ENCODE assay signal across 11 cellular contexts in the genomic region with DNA sequence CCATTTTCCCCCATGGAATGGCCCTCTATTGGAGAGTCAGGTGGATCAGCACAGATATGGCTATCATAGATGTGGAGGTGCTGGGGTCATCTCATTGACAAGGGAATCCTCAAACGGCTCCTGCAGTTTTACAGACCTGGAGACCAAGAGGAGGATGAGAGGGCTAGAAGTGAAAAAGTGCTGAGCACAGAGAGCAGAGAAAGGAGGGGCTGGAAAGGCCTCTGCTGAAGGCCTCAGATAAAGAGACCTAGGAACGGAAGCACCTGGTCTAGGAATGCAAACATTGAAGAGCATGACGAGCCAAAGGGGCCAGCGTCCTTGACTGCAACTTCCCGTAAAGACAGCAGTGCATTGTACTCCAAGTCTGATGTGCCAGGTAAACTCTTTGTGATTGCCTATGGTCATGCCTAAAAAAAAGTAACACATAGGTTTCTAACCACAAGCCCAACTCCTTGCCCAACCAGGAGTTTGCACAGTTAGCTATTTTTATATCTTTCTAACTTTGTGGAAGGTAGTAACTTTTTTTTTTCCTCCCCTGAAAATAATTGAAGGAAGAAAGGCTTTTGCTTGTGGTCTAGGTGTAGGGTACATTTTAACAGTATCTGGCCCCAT. TPM values are rescaled to one million over a fixed set of nuclear protein-coding genes. Genes with fewer than 3 reads are reported as not detected.
DNase-seq lines count a peak whose midpoint lies in the region; ATAC-seq and TF ChIP-seq lines count a peak whose summit lies in the region.
"Had no signal": no experiment of that assay in that cellular context is flagged by ENCODE, and none has a peak within 500 bp of the region (broad histone marks: within the 10 kb centered on the region; RNA-seq: fewer than 3 reads in every experiment).

No MANE protein-coding gene starts in this region.

- ATAC-seq in GM21390 (IDR thresholded peaks at IDR 0.05; ENCODE audit: unreplicated experiment) (peak; percentile 65), esophagus mucosa (peak; percentile 18), GM21381 (IDR thresholded peaks at IDR 0.05; ENCODE audit: unreplicated experiment) (no peak)

- TF ChIP-seq CTCF in LNCaP clone FGC (IDR thresholded peaks at IDR 0.05; ENCODE audit: control insufficient read depth, extremely low read depth, insufficient read depth) (no peak), breast epithelium (IDR thresholded peaks at IDR 0.05) (no peak)

- TF ChIP-seq POLR2A in breast epithelium (IDR thresholded peaks at IDR 0.05) = no peak

- H3K27ac ChIP-seq in breast epithelium = no peak overlapping the region
- H3K27ac ChIP-seq: KMS-11 had no signal

- DNase-seq in COLO668 (lab: John Stamatoyannopoulos, UW; ENCODE audit: unreplicated experiment) = peak; percentile 69
- peak; percentile 36 for DNase-seq in LNCaP clone FGC (ENCODE audit: low read depth)
- DNase-seq in activated T-cell treated with anti-CD3 and anti-CD28 coated beads, Interleukin-2, amount 50 U/mL, for 24 hours = no peak
- no peak for DNase-seq in AML-193 (lab: John Stamatoyannopoulos, UW)
- no peak for DNase-seq in breast epithelium (ENCODE audit: low spot score in 2 of 2)
- DNase-seq: activated CD4-positive, CD25-positive, alpha-beta regulatory T cell treated with anti-CD3 and anti-CD28 coated beads, Interleukin-2, amount 50 U/mL, for 72 hours; activated naive CD8-positive, alpha-beta T cell treated with anti-CD3 and anti-CD28 coated beads for 36 hours had no signal

- H3K4me3 ChIP-seq in LNCaP clone FGC (ENCODE audit: low read depth, low read length) = no peak overlapping the region
- no peak overlapping the region for H3K4me3 ChIP-seq in breast epithelium

- H3K9me3 ChIP-seq in breast epithelium = no peaks in the 10 kb centered on the region

- peaks cover 43% of the 10 kb centered on the region for H3K36me3 Mint-ChIP-seq in activated T-cell treated with anti-CD3 and anti-CD28 coated beads, Interleukin-2, amount 50 U/mL, for 24 hours (ENCODE audit: low read depth)

- no peaks in the 10 kb centered on the region for H3K4me1 ChIP-seq in breast epithelium

- no peak overlapping the region for H3K27ac Mint-ChIP-seq in activated T-cell treated with anti-CD3 and anti-CD28 coated beads, Interleukin-2, amount 50 U/mL, for 24 hours
- H3K27ac Mint-ChIP-seq: activated naive CD8-positive, alpha-beta T cell treated with anti-CD3 and anti-CD28 coated beads for 36 hours had no signal

- H3K9me3 Mint-ChIP-seq in activated T-cell treated with anti-CD3 and anti-CD28 coated beads, Interleukin-2, amount 50 U/mL, for 24 hours = no peaks in the 10 kb centered on the region
- H3K9me3 Mint-ChIP-seq: activated naive CD8-positive, alpha-beta T cell treated with anti-CD3 and anti-CD28 coated beads for 36 hours had no signal

- intact Hi-C loops in breast epithelium (cut with DNase I; ENCODE audit: low total_unique reads) = no loop called here

- no peaks in the 10 kb centered on the region for H3K4me1 Mint-ChIP-seq in activated T-cell treated with anti-CD3 and anti-CD28 coated beads, Interleukin-2, amount 50 U/mL, for 24 hours (ENCODE audit: low read depth)
- H3K4me1 Mint-ChIP-seq: activated naive CD8-positive, alpha-beta T cell treated with anti-CD3 and anti-CD28 coated beads for 36 hours had no signal

- H3K27me3 Mint-ChIP-seq in activated T-cell treated with anti-CD3 and anti-CD28 coated beads, Interleukin-2, amount 50 U/mL, for 24 hours = no peaks in the 10 kb centered on the region
- H3K27me3 Mint-ChIP-seq: activated naive CD8-positive, alpha-beta T cell treated with anti-CD3 and anti-CD28 coated beads for 36 hours had no signal

- H3K4me3 Mint-ChIP-seq in activated T-cell treated with anti-CD3 and anti-CD28 coated beads, Interleukin-2, amount 50 U/mL, for 24 hours = no peak overlapping the region
- H3K4me3 Mint-ChIP-seq: activated naive CD8-positive, alpha-beta T cell treated with anti-CD3 and anti-CD28 coated beads for 36 hours had no signal

- H3K36me3 ChIP-seq in breast epithelium = no peaks in the 10 kb centered on the region

- no peaks in the 10 kb centered on the region for H3K27me3 ChIP-seq in breast epithelium

RNA-seq across cellular contexts. Expression of gene RSPH4A, which starts 15.2 kb away (rescaled TPM):
- total RNA-seq in esophagus mucosa (not detected), breast epithelium (1 to 10 TPM in 2 of 3 donors, under 1 TPM in 1; 0.80 to 1.5 (median 1.3) TPM)

RNA-seq across cellular contexts. Expression of gene ZUP1, which starts 37.1 kb away (rescaled TPM):
- total RNA-seq in esophagus mucosa (10.0 TPM), breast epithelium (10 to 100 TPM in 1 of 3 donors, 1 to 10 TPM in 2; 6.6 to 10.4 (median 9.5) TPM)

RNA-seq across cellular contexts. Expression of gene KPNA5, which starts 49.5 kb away (rescaled TPM):
- total RNA-seq in esophagus mucosa (5.7 TPM), breast epithelium (10 to 100 TPM; 10.8 to 14.3 (median 11.2) TPM)

Comparison
In these comparisons a context has a peak if more than half of its experiments do, and no peak if none do; other contexts are left out.
1. DNase-seq: peak in COLO668 (single experiment) and LNCaP clone FGC (single experiment); none in activated T-cell treated with anti-CD3 and anti-CD28 coated beads, Interleukin-2, amount 50 U/mL, for 24 hours (single experiment), AML-193 (0 of 2) and breast epithelium (0 of 2).